ENCODE assay signal across 1 cellular context in the genomic region with DNA sequence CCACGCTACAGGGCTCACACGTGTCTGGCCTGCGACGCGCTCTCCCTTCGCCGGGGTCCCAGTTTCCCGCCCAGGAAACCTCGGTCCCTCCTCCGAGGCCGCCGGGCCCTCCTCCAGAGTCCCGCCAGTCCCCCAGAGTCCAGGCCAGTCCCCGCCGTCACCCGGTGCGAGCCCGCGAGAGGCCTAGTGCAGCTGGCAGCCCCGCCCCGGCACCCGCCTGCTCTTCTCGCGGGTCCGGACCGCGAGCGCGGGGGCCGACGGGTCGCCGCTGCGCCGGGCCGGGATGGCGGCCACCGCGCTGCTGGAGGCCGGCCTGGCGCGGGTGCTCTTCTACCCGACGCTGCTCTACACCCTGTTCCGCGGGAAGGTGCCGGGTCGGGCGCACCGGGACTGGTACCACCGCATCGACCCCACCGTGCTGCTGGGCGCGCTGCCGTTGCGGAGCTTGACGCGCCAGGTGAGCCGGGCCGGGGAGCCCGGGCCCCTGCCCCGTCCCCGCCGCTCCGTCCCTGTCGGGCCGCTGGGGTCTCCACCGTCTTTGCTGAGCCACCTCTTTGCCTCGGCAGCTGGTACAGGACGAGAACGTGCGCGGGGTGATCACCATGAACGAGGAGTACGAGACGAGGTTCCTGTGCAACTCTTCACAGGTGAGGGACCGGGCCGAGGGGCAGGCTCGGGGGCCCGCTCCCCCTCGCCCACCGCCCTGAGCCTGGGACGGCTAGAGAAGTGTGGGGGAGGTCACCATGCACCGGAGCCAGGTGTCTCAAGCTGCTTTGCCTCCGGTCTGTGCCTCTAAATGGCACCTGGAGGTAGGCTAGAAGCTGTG.
TF ChIP-seq lines count a peak whose summit lies in the region.

A gene with protein sequence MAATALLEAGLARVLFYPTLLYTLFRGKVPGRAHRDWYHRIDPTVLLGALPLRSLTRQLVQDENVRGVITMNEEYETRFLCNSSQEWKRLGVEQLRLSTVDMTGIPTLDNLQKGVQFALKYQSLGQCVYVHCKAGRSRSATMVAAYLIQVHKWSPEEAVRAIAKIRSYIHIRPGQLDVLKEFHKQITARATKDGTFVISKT (plus strand): TSS at position 260 of the 826 bp plus-strand sequence. CDS start 24 bp downstream, at position 284.

TF ChIP-seq in K562, 482 proteins besides CTCF, POLR2A, EP300 and RAD21 (continued from another document and continues in another):
- TF ChIP-seq, protein P1, sequence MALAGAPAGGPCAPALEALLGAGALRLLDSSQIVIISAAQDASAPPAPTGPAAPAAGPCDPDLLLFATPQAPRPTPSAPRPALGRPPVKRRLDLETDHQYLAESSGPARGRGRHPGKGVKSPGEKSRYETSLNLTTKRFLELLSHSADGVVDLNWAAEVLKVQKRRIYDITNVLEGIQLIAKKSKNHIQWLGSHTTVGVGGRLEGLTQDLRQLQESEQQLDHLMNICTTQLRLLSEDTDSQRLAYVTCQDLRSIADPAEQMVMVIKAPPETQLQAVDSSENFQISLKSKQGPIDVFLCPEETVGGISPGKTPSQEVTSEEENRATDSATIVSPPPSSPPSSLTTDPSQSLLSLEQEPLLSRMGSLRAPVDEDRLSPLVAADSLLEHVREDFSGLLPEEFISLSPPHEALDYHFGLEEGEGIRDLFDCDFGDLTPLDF (CRISPR knock-in tag; IDR thresholded peaks at IDR 0.05): peak; percentile 83
- TF ChIP-seq, protein P2, sequence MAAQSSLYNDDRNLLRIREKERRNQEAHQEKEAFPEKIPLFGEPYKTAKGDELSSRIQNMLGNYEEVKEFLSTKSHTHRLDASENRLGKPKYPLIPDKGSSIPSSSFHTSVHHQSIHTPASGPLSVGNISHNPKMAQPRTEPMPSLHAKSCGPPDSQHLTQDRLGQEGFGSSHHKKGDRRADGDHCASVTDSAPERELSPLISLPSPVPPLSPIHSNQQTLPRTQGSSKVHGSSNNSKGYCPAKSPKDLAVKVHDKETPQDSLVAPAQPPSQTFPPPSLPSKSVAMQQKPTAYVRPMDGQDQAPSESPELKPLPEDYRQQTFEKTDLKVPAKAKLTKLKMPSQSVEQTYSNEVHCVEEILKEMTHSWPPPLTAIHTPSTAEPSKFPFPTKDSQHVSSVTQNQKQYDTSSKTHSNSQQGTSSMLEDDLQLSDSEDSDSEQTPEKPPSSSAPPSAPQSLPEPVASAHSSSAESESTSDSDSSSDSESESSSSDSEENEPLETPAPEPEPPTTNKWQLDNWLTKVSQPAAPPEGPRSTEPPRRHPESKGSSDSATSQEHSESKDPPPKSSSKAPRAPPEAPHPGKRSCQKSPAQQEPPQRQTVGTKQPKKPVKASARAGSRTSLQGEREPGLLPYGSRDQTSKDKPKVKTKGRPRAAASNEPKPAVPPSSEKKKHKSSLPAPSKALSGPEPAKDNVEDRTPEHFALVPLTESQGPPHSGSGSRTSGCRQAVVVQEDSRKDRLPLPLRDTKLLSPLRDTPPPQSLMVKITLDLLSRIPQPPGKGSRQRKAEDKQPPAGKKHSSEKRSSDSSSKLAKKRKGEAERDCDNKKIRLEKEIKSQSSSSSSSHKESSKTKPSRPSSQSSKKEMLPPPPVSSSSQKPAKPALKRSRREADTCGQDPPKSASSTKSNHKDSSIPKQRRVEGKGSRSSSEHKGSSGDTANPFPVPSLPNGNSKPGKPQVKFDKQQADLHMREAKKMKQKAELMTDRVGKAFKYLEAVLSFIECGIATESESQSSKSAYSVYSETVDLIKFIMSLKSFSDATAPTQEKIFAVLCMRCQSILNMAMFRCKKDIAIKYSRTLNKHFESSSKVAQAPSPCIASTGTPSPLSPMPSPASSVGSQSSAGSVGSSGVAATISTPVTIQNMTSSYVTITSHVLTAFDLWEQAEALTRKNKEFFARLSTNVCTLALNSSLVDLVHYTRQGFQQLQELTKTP (IDR thresholded peaks at IDR 0.05; ENCODE audit: low read depth in 1 of 2, partially characterized antibody in 2 of 2): no peak
- TF ChIP-seq RBM34 (IDR thresholded peaks at IDR 0.05; ENCODE audit: borderline replicate concordance, insufficient read depth, low read length) (no peak), ZNF23 (CRISPR knock-in tag; IDR thresholded peaks at IDR 0.05) (no peak), XRCC5 (IDR thresholded peaks at IDR 0.05; ENCODE audit: low read depth, low read length) (no peak), POLR3A (IDR thresholded peaks at IDR 0.05; ENCODE audit: borderline replicate concordance, extremely low read depth, insufficient read depth, insufficient read length) (no peak), ZNF507 (tag; conservative IDR thresholded peaks at IDR 0.05) (no peak), GATA2 (CRISPR knock-in tag; IDR thresholded peaks at IDR 0.05) (no peak), ZKSCAN3 (CRISPR knock-in tag; IDR thresholded peaks at IDR 0.05) (no peak), HNRNPUL1 (IDR thresholded peaks at IDR 0.05; ENCODE audit: low read length) (no peak), SMC3 (conservative IDR thresholded peaks at IDR 0.05; ENCODE audit: insufficient read depth, low read depth, low read length) (no peak), NR3C1 (CRISPR knock-in tag; IDR thresholded peaks at IDR 0.05) (no peak), OTX1 (CRISPR knock-in tag; IDR thresholded peaks at IDR 0.05) (no peak), SAP30 (IDR thresholded peaks at IDR 0.05; ENCODE audit: borderline replicate concordance, insufficient read depth, low read depth, low read length, poor library complexity, severe bottlenecking) (no peak), CTBP1 (IDR thresholded peaks at IDR 0.05; ENCODE audit: borderline replicate concordance) (0 out of 2 replicates have a peak, but pooled peaks have one; percentile 53), COPS2 (conservative IDR thresholded peaks at IDR 0.05) (no peak), ERF (CRISPR knock-in tag; IDR thresholded peaks at IDR 0.05) (peak; percentile 77), TARDBP (IDR thresholded peaks at IDR 0.05) (peak; percentile 22; the same call in 1 of the 2 replicates), HNRNPLL (IDR thresholded peaks at IDR 0.05; ENCODE audit: low read depth, low read length, poor library complexity, severe bottlenecking) (peak; percentile 15), CBX3 (IDR thresholded peaks at IDR 0.05; ENCODE audit: borderline replicate concordance in 1 of 2, low read length in 2 of 2) (peak in 1 of 2 experiments; percentile 58; a peak in 1 of 3 replicates), ZC3H8 (IDR thresholded peaks at IDR 0.05) (no peak), ZNF121 (CRISPR knock-in tag; conservative IDR thresholded peaks at IDR 0.05) (no peak), SIX5 (IDR thresholded peaks at IDR 0.05; ENCODE audit: borderline replicate concordance in 1 of 2, insufficient read depth in 1 of 2, low read depth in 1 of 2, low read length in 2 of 2) (no peak), POLR3G (IDR thresholded peaks at IDR 0.05; ENCODE audit: extremely low read depth, insufficient read length, insufficient replicate concordance) (no peak), ZNF12 (CRISPR knock-in tag; IDR thresholded peaks at IDR 0.05) (no peak), EP400 (IDR thresholded peaks at IDR 0.05) (peak; percentile 87), NONO (IDR thresholded peaks at IDR 0.05; ENCODE audit: low read depth in 2 of 2, low read length in 1 of 2) (peak; percentile 65 to 92; a peak in 3 of 4 replicates), NCOA1 (IDR thresholded peaks at IDR 0.05; ENCODE audit: low read depth) (no peak), CBX1 (IDR thresholded peaks at IDR 0.05; ENCODE audit: low read depth) (peak; percentile 79; the same call in 1 of the 2 replicates), MAFK (IDR thresholded peaks at IDR 0.05; ENCODE audit: low read length) (no peak), ZBTB8A (IDR thresholded peaks at IDR 0.05; ENCODE audit: partially characterized antibody) (no peak), NBN (IDR thresholded peaks at IDR 0.05; ENCODE audit: low read depth) (0 out of 2 replicates have a peak, but pooled peaks have one; percentile 34), CBX8 (IDR thresholded peaks at IDR 0.05; ENCODE audit: borderline replicate concordance, extremely low read depth, low read depth, low read length, poor library complexity, severe bottlenecking) (no peak), CREM (IDR thresholded peaks at IDR 0.05; ENCODE audit: low read depth) (peak; percentile 62)
- TF ChIP-seq, protein P3, sequence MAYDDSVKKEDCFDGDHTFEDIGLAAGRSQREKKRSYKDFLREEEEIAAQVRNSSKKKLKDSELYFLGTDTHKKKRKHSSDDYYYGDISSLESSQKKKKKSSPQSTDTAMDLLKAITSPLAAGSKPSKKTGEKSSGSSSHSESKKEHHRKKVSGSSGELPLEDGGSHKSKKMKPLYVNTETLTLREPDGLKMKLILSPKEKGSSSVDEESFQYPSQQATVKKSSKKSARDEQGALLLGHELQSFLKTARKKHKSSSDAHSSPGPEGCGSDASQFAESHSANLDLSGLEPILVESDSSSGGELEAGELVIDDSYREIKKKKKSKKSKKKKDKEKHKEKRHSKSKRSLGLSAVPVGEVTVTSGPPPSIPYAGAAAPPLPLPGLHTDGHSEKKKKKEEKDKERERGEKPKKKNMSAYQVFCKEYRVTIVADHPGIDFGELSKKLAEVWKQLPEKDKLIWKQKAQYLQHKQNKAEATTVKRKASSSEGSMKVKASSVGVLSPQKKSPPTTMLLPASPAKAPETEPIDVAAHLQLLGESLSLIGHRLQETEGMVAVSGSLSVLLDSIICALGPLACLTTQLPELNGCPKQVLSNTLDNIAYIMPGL (CRISPR knock-in tag; IDR thresholded peaks at IDR 0.05): peak; percentile 33; the same call in 1 of the 2 replicates
- TF ChIP-seq, protein P4, sequence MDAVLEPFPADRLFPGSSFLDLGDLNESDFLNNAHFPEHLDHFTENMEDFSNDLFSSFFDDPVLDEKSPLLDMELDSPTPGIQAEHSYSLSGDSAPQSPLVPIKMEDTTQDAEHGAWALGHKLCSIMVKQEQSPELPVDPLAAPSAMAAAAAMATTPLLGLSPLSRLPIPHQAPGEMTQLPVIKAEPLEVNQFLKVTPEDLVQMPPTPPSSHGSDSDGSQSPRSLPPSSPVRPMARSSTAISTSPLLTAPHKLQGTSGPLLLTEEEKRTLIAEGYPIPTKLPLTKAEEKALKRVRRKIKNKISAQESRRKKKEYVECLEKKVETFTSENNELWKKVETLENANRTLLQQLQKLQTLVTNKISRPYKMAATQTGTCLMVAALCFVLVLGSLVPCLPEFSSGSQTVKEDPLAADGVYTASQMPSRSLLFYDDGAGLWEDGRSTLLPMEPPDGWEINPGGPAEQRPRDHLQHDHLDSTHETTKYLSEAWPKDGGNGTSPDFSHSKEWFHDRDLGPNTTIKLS (IDR thresholded peaks at IDR 0.05; ENCODE audit: borderline replicate concordance, low read depth): peak; percentile 85
- TF ChIP-seq, protein P5, sequence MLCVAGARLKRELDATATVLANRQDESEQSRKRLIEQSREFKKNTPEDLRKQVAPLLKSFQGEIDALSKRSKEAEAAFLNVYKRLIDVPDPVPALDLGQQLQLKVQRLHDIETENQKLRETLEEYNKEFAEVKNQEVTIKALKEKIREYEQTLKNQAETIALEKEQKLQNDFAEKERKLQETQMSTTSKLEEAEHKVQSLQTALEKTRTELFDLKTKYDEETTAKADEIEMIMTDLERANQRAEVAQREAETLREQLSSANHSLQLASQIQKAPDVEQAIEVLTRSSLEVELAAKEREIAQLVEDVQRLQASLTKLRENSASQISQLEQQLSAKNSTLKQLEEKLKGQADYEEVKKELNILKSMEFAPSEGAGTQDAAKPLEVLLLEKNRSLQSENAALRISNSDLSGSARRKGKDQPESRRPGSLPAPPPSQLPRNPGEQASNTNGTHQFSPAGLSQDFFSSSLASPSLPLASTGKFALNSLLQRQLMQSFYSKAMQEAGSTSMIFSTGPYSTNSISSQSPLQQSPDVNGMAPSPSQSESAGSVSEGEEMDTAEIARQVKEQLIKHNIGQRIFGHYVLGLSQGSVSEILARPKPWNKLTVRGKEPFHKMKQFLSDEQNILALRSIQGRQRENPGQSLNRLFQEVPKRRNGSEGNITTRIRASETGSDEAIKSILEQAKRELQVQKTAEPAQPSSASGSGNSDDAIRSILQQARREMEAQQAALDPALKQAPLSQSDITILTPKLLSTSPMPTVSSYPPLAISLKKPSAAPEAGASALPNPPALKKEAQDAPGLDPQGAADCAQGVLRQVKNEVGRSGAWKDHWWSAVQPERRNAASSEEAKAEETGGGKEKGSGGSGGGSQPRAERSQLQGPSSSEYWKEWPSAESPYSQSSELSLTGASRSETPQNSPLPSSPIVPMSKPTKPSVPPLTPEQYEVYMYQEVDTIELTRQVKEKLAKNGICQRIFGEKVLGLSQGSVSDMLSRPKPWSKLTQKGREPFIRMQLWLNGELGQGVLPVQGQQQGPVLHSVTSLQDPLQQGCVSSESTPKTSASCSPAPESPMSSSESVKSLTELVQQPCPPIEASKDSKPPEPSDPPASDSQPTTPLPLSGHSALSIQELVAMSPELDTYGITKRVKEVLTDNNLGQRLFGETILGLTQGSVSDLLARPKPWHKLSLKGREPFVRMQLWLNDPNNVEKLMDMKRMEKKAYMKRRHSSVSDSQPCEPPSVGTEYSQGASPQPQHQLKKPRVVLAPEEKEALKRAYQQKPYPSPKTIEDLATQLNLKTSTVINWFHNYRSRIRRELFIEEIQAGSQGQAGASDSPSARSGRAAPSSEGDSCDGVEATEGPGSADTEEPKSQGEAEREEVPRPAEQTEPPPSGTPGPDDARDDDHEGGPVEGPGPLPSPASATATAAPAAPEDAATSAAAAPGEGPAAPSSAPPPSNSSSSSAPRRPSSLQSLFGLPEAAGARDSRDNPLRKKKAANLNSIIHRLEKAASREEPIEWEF (CRISPR knock-in tag; IDR thresholded peaks at IDR 0.05): no peak
- TF ChIP-seq, protein P6, sequence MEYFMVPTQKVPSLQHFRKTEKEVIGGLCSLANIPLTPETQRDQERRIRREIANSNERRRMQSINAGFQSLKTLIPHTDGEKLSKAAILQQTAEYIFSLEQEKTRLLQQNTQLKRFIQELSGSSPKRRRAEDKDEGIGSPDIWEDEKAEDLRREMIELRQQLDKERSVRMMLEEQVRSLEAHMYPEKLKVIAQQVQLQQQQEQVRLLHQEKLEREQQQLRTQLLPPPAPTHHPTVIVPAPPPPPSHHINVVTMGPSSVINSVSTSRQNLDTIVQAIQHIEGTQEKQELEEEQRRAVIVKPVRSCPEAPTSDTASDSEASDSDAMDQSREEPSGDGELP (CRISPR knock-in tag; IDR thresholded peaks at IDR 0.05; ENCODE audit: borderline replicate concordance): peak; percentile 94
- TF ChIP-seq, protein P7, sequence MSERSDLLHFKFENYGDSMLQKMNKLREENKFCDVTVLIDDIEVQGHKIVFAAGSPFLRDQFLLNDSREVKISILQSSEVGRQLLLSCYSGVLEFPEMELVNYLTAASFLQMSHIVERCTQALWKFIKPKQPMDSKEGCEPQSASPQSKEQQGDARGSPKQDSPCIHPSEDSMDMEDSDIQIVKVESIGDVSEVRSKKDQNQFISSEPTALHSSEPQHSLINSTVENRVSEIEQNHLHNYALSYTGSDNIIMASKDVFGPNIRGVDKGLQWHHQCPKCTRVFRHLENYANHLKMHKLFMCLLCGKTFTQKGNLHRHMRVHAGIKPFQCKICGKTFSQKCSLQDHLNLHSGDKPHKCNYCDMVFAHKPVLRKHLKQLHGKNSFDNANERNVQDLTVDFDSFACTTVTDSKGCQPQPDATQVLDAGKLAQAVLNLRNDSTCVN (CRISPR knock-in tag; IDR thresholded peaks at IDR 0.05): no peak
- TF ChIP-seq, protein P8, sequence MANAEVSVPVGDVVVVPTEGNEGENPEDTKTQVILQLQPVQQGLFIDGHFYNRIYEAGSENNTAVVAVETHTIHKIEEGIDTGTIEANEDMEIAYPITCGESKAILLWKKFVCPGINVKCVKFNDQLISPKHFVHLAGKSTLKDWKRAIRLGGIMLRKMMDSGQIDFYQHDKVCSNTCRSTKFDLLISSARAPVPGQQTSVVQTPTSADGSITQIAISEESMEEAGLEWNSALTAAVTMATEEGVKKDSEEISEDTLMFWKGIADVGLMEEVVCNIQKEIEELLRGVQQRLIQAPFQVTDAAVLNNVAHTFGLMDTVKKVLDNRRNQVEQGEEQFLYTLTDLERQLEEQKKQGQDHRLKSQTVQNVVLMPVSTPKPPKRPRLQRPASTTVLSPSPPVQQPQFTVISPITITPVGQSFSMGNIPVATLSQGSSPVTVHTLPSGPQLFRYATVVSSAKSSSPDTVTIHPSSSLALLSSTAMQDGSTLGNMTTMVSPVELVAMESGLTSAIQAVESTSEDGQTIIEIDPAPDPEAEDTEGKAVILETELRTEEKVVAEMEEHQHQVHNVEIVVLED (CRISPR knock-in tag; IDR thresholded peaks at IDR 0.05): 0 out of 2 replicates have a peak, but pooled peaks have one; percentile 23
